Comparison of ENCODE assay signal across 8 cellular contexts in the genomic region with DNA sequence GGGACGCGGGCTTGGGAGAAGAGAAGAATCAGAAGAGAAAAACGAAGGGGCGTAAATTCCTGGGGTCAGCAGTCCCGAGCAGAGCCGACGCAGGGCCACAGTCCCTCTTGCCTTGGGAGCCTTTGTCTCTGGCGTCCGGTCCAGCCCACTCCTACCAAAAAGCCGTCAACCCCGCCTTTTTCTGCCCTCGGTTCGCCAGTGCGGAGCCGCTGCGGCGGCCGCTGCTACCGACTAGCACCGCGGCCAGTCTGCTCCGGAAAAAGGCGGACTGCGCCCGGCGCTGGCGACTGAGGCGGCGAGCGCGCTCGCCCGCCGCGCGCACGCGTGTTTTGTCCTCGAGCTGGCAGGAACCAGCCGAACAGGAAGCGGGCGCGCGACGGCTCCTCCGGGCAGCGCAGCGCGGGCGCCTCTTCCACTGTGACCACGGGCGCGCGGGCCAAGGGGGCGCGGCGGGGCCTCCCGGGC. TPM values are rescaled to one million over a fixed set of nuclear protein-coding genes. Genes with fewer than 3 reads are reported as not detected.
A peak's percentile ranks its signal among the peaks of the same experiment; 100 is the strongest.
DNase-seq lines count a peak whose midpoint lies in the region; ATAC-seq and TF ChIP-seq lines count a peak whose summit lies in the region.

No MANE protein-coding gene starts in this region.

- peak; percentile 8 for ATAC-seq in HG03469 (IDR thresholded peaks at IDR 0.05; ENCODE audit: unreplicated experiment)

- DNase-seq in cardiac muscle cell (ENCODE audit: low read depth in 1 of 2, low spot score in 1 of 2): peak in 1 of 2 donors; percentile 65
- DNase-seq in cardiac septum (ENCODE audit: low spot score): no peak
- peak; percentile 74 for DNase-seq in activated T-helper 1 cell treated with Interleukin-2 at 50 U/mL for 16 hours (ENCODE audit: low read depth)
- DNase-seq in left ventricle myocardium inferior: no peak
- DNase-seq in retinal pigment epithelial cell (ENCODE audit: low read depth): no peak
- no peak for DNase-seq in AG08395 (ENCODE audit: low spot score)
- no peak for DNase-seq in COR-L47 (lab: John Stamatoyannopoulos, UW)

- H3K9me3 ChIP-seq in cardiac muscle cell (ENCODE audit: low read depth) (no peaks in the 10 kb centered on the region), left ventricle myocardium inferior (replicated peaks) (no peaks in the 10 kb centered on the region)

- intact Hi-C loops in cardiac septum (cut with DNase I) (loop anchor here (1.0 to 5.0 kb wide), 3 partner anchors 55 to 583 kb away; a partner anchor contains a TSS), left ventricle myocardium inferior (cut with micrococcal nuclease) (loop anchor here (5.0 kb wide), 1 partner anchor 57 kb away; a partner anchor contains a TSS)

- H3K36me3 ChIP-seq in cardiac muscle cell (peaks cover 26% of the 10 kb centered on the region), left ventricle myocardium inferior (peaks cover 34% of the 10 kb centered on the region)

- H3K27ac ChIP-seq in cardiac muscle cell (peak overlapping the region; percentile 97), left ventricle myocardium inferior (replicated peaks) (peak overlapping the region; percentile 98)

- H3K4me3 ChIP-seq in cardiac muscle cell (peak overlapping the region; percentile 95), left ventricle myocardium inferior (peak overlapping the region; percentile 94), retinal pigment epithelial cell (ENCODE audit: low read length) (peak overlapping the region; percentile 88)

- peaks cover 13% of the 10 kb centered on the region for H3K4me1 ChIP-seq in cardiac muscle cell (ENCODE audit: low read depth)
- peaks cover 68% of the 10 kb centered on the region for H3K4me1 ChIP-seq in left ventricle myocardium inferior

- TF ChIP-seq CTCF in cardiac muscle cell (IDR thresholded peaks at IDR 0.05; ENCODE audit: low read depth, low read length) (no peak), left ventricle myocardium inferior (IDR thresholded peaks at IDR 0.05; ENCODE audit: borderline replicate concordance) (peak; percentile 5), retinal pigment epithelial cell (conservative IDR thresholded peaks at IDR 0.05; ENCODE audit: low read depth, low read length) (no peak)

- H3K27me3 ChIP-seq in cardiac muscle cell (no peaks in the 10 kb centered on the region), left ventricle myocardium inferior (ENCODE audit: low read depth) (no peaks in the 10 kb centered on the region)

RNA-seq across cellular contexts. Expression of a gene that starts 0.5 kb away (rescaled TPM):
- total RNA-seq in cardiac muscle cell: 299 and 311 TPM in 2 replicates
- 215 and 255 TPM in 2 replicates for polyA plus RNA-seq in cardiac muscle cell
- 154 TPM for total RNA-seq in cardiac septum
- 93.5 TPM for total RNA-seq in left ventricle myocardium inferior

RNA-seq across cellular contexts. Expression of a gene that starts 0.6 kb away (rescaled TPM):
- total RNA-seq in cardiac muscle cell (23.2 and 32.1 TPM in 2 replicates), cardiac septum (18.6 TPM), left ventricle myocardium inferior (16.2 TPM)
- 43.2 and 43.4 TPM in 2 replicates for polyA plus RNA-seq in cardiac muscle cell

RNA-seq across cellular contexts. Expression of a gene that starts 56.0 kb away (rescaled TPM):
- total RNA-seq in cardiac muscle cell: 73.2 and 175 TPM in 2 replicates
- polyA plus RNA-seq in cardiac muscle cell: 348 and 451 TPM in 2 replicates
- total RNA-seq in cardiac septum: 110 TPM
- 93.0 TPM for total RNA-seq in left ventricle myocardium inferior
